In the genomic region with DNA sequence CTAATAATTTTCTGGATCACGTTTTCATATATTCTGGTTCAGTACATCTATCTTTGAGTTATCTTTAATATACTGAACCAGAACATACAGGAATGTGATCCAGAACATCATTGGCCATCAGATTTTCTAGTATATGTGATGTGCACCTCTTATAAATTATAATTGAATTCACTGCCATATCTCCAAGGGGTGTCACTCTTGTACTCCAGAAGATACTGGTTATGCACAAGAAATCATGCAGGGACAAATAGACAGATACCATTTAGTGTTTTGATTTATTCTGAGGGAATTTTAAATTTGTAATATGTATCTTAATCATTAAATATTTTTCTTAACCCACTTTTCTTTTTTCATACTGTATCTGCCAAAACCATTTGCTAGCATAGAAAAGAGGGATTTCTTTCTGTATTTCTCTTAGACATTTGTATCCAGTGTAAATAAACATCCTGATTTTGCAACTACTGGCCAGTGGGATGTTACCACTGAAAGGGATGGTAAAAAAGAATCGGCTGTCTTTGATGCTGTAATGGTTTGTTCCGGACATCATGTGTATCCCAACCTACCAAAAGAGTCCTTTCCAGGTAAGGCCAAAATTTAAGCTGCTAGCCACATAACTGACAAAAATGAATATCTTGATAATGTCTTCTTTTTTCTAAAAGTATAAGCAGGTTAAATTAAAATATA, we compare ENCODE assay signal across 25 cellular contexts. TPM values are rescaled to one million over a fixed set of nuclear protein-coding genes. Genes with fewer than 3 reads are reported as not detected.
DNase-seq lines count a peak whose midpoint lies in the region; TF ChIP-seq lines count a peak whose summit lies in the region.
"Had no signal": no experiment of that assay in that cellular context is flagged by ENCODE, and none has a peak within 500 bp of the region (broad histone marks: within the 10 kb centered on the region; RNA-seq: fewer than 3 reads in every experiment).

No MANE protein-coding gene starts in this region.

- no peak for TF ChIP-seq CTCF in fibroblast of pulmonary artery (IDR thresholded peaks at IDR 0.05; ENCODE audit: low read length, missing control alignments)

- DNase-seq in NCI-H1105 treated with DMSO at 0.1 percent for 48 hours (lab: John Stamatoyannopoulos, UW) (peak; percentile 25), NCI-H1105 (lab: John Stamatoyannopoulos, UW) (no peak), OCI-M1 (lab: John Stamatoyannopoulos, UW) (peak; percentile 7), fibroblast of pulmonary artery (ENCODE audit: low read depth) (peak; percentile 46), myocyte (ENCODE audit: low read depth) (peak; percentile 39), T-helper 1 cell (no peak), iPS-NIHi7 (ENCODE audit: extremely low spot score) (no peak)
- DNase-seq in stimulated activated CD4-positive, alpha-beta T cell treated with anti-CD3 and anti-CD28 coated beads, Interleukin-2, amount 100 ng/mL, for 24 hours = no peak
- DNase-seq: activated CD4-positive, alpha-beta T cell treated with anti-CD3 and anti-CD28 coated beads, Interleukin-2, amount 10 ng/mL, durations not matched to agents 24 days and 14 days; activated naive CD4-positive, alpha-beta T cell treated with anti-CD3 and anti-CD28 coated beads for 36 hours; activated T-cell treated with anti-CD3 and anti-CD28 coated beads, Interleukin-2, amount 50 U/mL, for 72 hours; AML-193; amniotic stem cell; CD8-positive, alpha-beta memory T cell; endodermal cell; KBM-7; NCI-H526 treated with DMSO at 0.1 percent for 48 hours; SK-N-SH had no signal

- H3K4me3 ChIP-seq in fibroblast of pulmonary artery (replicated peaks; ENCODE audit: low read depth, low read length) = no peak overlapping the region
- H3K4me3 ChIP-seq: GM23338, hepatocyte, skin epidermis had no signal

RNA-seq across cellular contexts. Expression of gene FMO3, which starts 16.7 kb away (rescaled TPM):
- 0.62 TPM in 1 of 2 replicates, not detected in the other for total RNA-seq in myocyte
- polyA plus RNA-seq in myocyte (2012) = 0.05 TPM
- total RNA-seq: activated CD4-positive, alpha-beta T cell treated with anti-CD3 and anti-CD28 coated beads, Interleukin-2, amount 10 ng/mL, durations not matched to agents 24 days and 14 days; activated naive CD4-positive, alpha-beta T cell treated with anti-CD3 and anti-CD28 coated beads for 36 hours; activated T-cell treated with anti-CD3 and anti-CD28 coated beads, Interleukin-2, amount 50 U/mL, for 72 hours; bronchial epithelial cell; CD8-positive, alpha-beta memory T cell; endodermal cell; GM23338; HT-29; lung microvascular endothelial cell; pulmonary artery endothelial cell had no signal
- polyA plus RNA-seq: CD8-positive, alpha-beta memory T cell had no signal

Comparison
In these comparisons a context has a peak if more than half of its experiments do, and no peak if none do; other contexts are left out.
1. DNase-seq: peak in NCI-H1105 treated with DMSO at 0.1 percent for 48 hours (single experiment), OCI-M1 (single experiment), fibroblast of pulmonary artery (single experiment) and myocyte (single experiment); none in NCI-H1105 (single experiment), stimulated activated CD4-positive, alpha-beta T cell treated with anti-CD3 and anti-CD28 coated beads, Interleukin-2, amount 100 ng/mL, for 24 hours (0 of 2), T-helper 1 cell (0 of 5) and iPS-NIHi7 (single experiment).